In genomic region chr1:6098303-6099215, GRCh38 we compare ENCODE assay signal across 14 cellular contexts. TPM values are rescaled to one million over a fixed set of nuclear protein-coding genes. Genes with fewer than 3 reads are reported as not detected.
A peak's percentile ranks its signal among the peaks of the same experiment; 100 is the strongest.
DNase-seq lines count a peak whose midpoint lies in the region; ATAC-seq and TF ChIP-seq lines count a peak whose summit lies in the region.
"Had no signal": no experiment of that assay in that cellular context is flagged by ENCODE, and none has a peak within 500 bp of the region (broad histone marks: within the 10 kb centered on the region; RNA-seq: fewer than 3 reads in every experiment).

No MANE protein-coding gene starts in this region.

- H3K27me3 Mint-ChIP-seq in type B pancreatic cell = peaks cover 5% of the 10 kb centered on the region

- H3K4me1 ChIP-seq in heart right ventricle = peaks cover 0 to 20% (median 0%) of the 10 kb centered on the region in 9 donors
- H3K4me1 ChIP-seq: Peyer's patch, right lobe of liver had no signal

- no peak overlapping the region for H3K4me3 Mint-ChIP-seq in stimulated activated effector memory CD8-positive, alpha-beta T cell treated with anti-CD3 and anti-CD28 coated beads, Interleukin-12 subunit alpha, Interleukin-12 subunit beta, amount 100 ng/mL, for 72 hours
- no peak overlapping the region for H3K4me3 Mint-ChIP-seq in type B pancreatic cell

- H3K36me3 ChIP-seq in heart right ventricle = peaks cover 0 to 54% (median 0%) of the 10 kb centered on the region in 9 donors
- H3K36me3 ChIP-seq: Peyer's patch, right lobe of liver, thoracic aorta had no signal

- no peak overlapping the region for H3K4me3 ChIP-seq in astrocyte of the spinal cord (ENCODE audit: low read depth, low read length)
- H3K4me3 ChIP-seq in heart right ventricle = no peak overlapping the region
- H3K4me3 ChIP-seq: Peyer's patch, right lobe of liver, thoracic aorta had no signal

- peaks cover 0 to 29% (median 18%) of the 10 kb centered on the region in 7 donors for H3K27me3 ChIP-seq in heart right ventricle
- H3K27me3 ChIP-seq: Peyer's patch, right lobe of liver had no signal

- H3K4me1 Mint-ChIP-seq in stimulated activated effector memory CD8-positive, alpha-beta T cell treated with anti-CD3 and anti-CD28 coated beads, Interleukin-12 subunit alpha, Interleukin-12 subunit beta, amount 100 ng/mL, for 72 hours = peaks cover 14% of the 10 kb centered on the region
- H3K4me1 Mint-ChIP-seq in type B pancreatic cell (ENCODE audit: unreplicated experiment) = peaks cover 14% of the 10 kb centered on the region

- intact Hi-C loops in heart right ventricle (cut with DNase I) = loop anchor here in 1 of 10 donors (5.0 kb wide), 1 partner anchor 46 kb away; no protein-coding TSS in a partner anchor

- TF ChIP-seq CTCF in astrocyte of the spinal cord (IDR thresholded peaks at IDR 0.05; ENCODE audit: low read depth, low read length) (no peak), heart right ventricle (IDR thresholded peaks at IDR 0.05) (no peak), type B pancreatic cell (conservative IDR thresholded peaks at IDR 0.05) (no peak)

- H3K9me3 ChIP-seq in heart right ventricle = no peaks in the 10 kb centered on the region
- H3K9me3 ChIP-seq: Peyer's patch, right lobe of liver, thoracic aorta had no signal

- peak overlapping the region in 5 of 10 donors; percentile 13 to 61 (median 37) for H3K27ac ChIP-seq in heart right ventricle
- H3K27ac ChIP-seq: 22Rv1, Peyer's patch, right lobe of liver, thoracic aorta had no signal

- H3K36me3 Mint-ChIP-seq in stimulated activated effector memory CD8-positive, alpha-beta T cell treated with anti-CD3 and anti-CD28 coated beads, Interleukin-12 subunit alpha, Interleukin-12 subunit beta, amount 100 ng/mL, for 72 hours = peaks cover 95% of the 10 kb centered on the region
- no peaks in the 10 kb centered on the region for H3K36me3 Mint-ChIP-seq in type B pancreatic cell

- H3K27ac Mint-ChIP-seq in stimulated activated effector memory CD8-positive, alpha-beta T cell treated with anti-CD3 and anti-CD28 coated beads, Interleukin-12 subunit alpha, Interleukin-12 subunit beta, amount 100 ng/mL, for 72 hours = peak overlapping the region; percentile 85
- no peak overlapping the region for H3K27ac Mint-ChIP-seq in type B pancreatic cell

- ATAC-seq in heart right ventricle = peak in 7 of 8 donors; percentile 38 to 81 (median 61)
- no peak for ATAC-seq in stimulated activated effector memory CD8-positive, alpha-beta T cell treated with anti-CD3 and anti-CD28 coated beads, Interleukin-12 subunit alpha, Interleukin-12 subunit beta, amount 100 ng/mL, for 72 hours
- ATAC-seq in HG03045 (IDR thresholded peaks at IDR 0.05; ENCODE audit: unreplicated experiment) = no peak
- ATAC-seq: right lobe of liver had no signal

- DNase-seq in DMS 273 (lab: John Stamatoyannopoulos, UW; ENCODE audit: unreplicated experiment) = peak; percentile 64
- DNase-seq in DMS 273 treated with DMSO at 0.1 percent for 48 hours (lab: John Stamatoyannopoulos, UW) = no peak
- peak; percentile 6 for DNase-seq in astrocyte of the spinal cord (ENCODE audit: low read depth, low spot score)
- DNase-seq in heart right ventricle = peak in 1 of 2 donors; percentile 49
- no peak for DNase-seq in stimulated activated effector memory CD8-positive, alpha-beta T cell treated with anti-CD3 and anti-CD28 coated beads, Interleukin-12 subunit alpha, Interleukin-12 subunit beta, amount 100 ng/mL, for 72 hours (ENCODE audit: low spot score in 2 of 2)
- no peak for DNase-seq in type B pancreatic cell (ENCODE audit: extremely low spot score, unreplicated experiment)
- no peak for DNase-seq in islet precursor cell
- DNase-seq: NCI-H1048, NCI-H446 had no signal

- 69 to 71% methylated on average over 24 of the region's 24 CpGs for WGBS in heart right ventricle, 2 donors

- in situ Hi-C loops in astrocyte of the spinal cord (cut with HindIII; ENCODE audit: low sequenced_read_pairs) = no loop called here

- H3K9me3 Mint-ChIP-seq in stimulated activated effector memory CD8-positive, alpha-beta T cell treated with anti-CD3 and anti-CD28 coated beads, Interleukin-12 subunit alpha, Interleukin-12 subunit beta, amount 100 ng/mL, for 72 hours = no peaks in the 10 kb centered on the region
- no peaks in the 10 kb centered on the region for H3K9me3 Mint-ChIP-seq in type B pancreatic cell

RNA-seq across cellular contexts. Expression of gene KCNAB2, which starts 52.9 kb away (rescaled TPM):
- 10 to 100 TPM; 16.5 to 41.5 (median 22.2) TPM for total RNA-seq in heart right ventricle
- 10 to 100 TPM in 1 of 2 donors, 1 to 10 TPM in 1; 4.7 to 15.1 TPM for polyA plus RNA-seq in heart right ventricle
- total RNA-seq in type B pancreatic cell (ENCODE audit: low replicate concordance) = 1.7 and 7.2 TPM in 2 replicates

Comparison
In these comparisons a context has a peak if more than half of its experiments do, and no peak if none do; other contexts are left out.
1. DNase-seq: peak in DMS 273 (single experiment) and astrocyte of the spinal cord (single experiment); none in DMS 273 treated with DMSO at 0.1 percent for 48 hours (single experiment), stimulated activated effector memory CD8-positive, alpha-beta T cell treated with anti-CD3 and anti-CD28 coated beads, Interleukin-12 subunit alpha, Interleukin-12 subunit beta, amount 100 ng/mL, for 72 hours (0 of 2), type B pancreatic cell (single experiment) and islet precursor cell (single experiment).
2. ATAC-seq: peak in heart right ventricle (7 of 8); none in stimulated activated effector memory CD8-positive, alpha-beta T cell treated with anti-CD3 and anti-CD28 coated beads, Interleukin-12 subunit alpha, Interleukin-12 subunit beta, amount 100 ng/mL, for 72 hours (single experiment) and HG03045 (single experiment).